8 cellular contexts compared by ENCODE assay signal in the genomic region with DNA sequence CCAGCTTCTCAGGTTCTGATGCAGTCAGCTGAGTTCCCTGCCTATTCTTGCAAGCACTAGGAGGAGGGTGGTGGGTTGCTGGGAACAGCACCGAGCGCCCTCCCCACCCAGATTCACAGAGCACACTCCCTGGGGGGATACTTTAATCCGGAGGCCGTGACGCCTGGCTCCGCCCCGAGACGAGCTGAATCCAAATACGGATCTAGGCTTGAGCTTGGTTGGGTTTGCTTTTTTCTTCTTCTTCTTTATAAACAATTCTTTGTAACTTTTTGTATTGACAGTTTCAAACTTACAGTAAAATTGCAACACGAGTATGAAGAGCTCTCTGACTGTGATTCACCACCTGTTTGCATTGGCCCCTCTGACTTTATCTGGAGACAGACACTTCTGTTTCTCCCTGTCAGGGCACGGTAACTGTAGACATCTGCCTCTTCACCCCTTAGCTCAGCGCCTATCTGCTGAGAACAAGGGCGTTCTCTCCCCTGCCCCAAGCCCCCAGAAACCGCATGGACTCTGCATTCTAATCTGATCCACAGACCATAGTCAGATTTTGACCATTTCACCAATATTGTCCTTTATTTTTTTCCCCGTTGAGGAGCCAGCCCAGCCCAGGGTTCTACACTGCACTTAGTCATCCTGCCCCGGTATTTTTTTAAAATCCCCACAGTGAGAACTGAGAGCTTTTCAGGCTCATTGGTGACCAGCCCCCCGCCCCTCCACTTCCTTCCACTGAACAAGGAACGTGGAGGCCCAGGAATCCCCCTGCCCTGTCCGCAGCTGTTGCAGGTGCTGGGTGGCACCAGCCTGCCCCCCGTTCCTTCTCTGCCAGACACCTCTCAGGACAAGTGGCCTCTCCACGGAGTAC. TPM values are rescaled to one million over a fixed set of nuclear protein-coding genes. Genes with fewer than 3 reads are reported as not detected.
DNase-seq lines count a peak whose midpoint lies in the region; ATAC-seq lines count a peak whose summit lies in the region.

No MANE protein-coding gene starts in this region.

- intact Hi-C loops in activated T-helper 1 cell treated with anti-CD3 and anti-CD28 coated beads, Interleukin-12 subunit alpha, Interleukin-12 subunit beta, Interleukin-2, Interleukin-4 antibody, amounts not matched to agents 30 ng/mL and 10 ng/mL and 1 ng/mL, durations not matched to agents 14 hours and 24 hours and 36 hours (cut with micrococcal nuclease): loop anchor here (1.0 to 5.0 kb wide), 2 partner anchors 11 to 1095 kb away; a partner anchor contains a TSS
- intact Hi-C loops in right cardiac atrium (cut with DNase I): no loop called here

- no peaks in the 10 kb centered on the region for H3K27me3 Mint-ChIP-seq in activated T-helper 1 cell treated with anti-CD3 and anti-CD28 coated beads, Interleukin-12 subunit alpha, Interleukin-12 subunit beta, Interleukin-2, Interleukin-4 antibody, amounts not matched to agents 30 ng/mL and 10 ng/mL and 1 ng/mL, durations not matched to agents 14 hours and 24 hours and 36 hours (ENCODE audit: insufficient read depth)

- H3K4me3 ChIP-seq in right cardiac atrium (ENCODE audit: low read length) (no peak overlapping the region), subcutaneous abdominal adipose tissue (ENCODE audit: low read depth in 1 of 5, low read length in 5 of 5) (no peak overlapping the region)

- H3K9ac ChIP-seq in subcutaneous abdominal adipose tissue (ENCODE audit: low read length in 5 of 5): peak overlapping the region in 2 of 5 donors; percentile 8 to 19

- H3K36me3 ChIP-seq in subcutaneous abdominal adipose tissue (ENCODE audit: control insufficient read depth in 5 of 5, insufficient read depth in 5 of 5, low read length in 5 of 5): peaks cover 0 to 22% (median 13%) of the 10 kb centered on the region in 5 donors

- in situ Hi-C loops in G401 (cut with HindIII; ENCODE audit: low sequenced_read_pairs): no loop called here

- ATAC-seq in HG03460 (IDR thresholded peaks at IDR 0.05; ENCODE audit: unreplicated experiment) (peak; percentile 55), right cardiac atrium (peak; percentile 22 to 33)

- peak overlapping the region; percentile 92 for H3K27ac Mint-ChIP-seq in activated T-helper 1 cell treated with anti-CD3 and anti-CD28 coated beads, Interleukin-12 subunit alpha, Interleukin-12 subunit beta, Interleukin-2, Interleukin-4 antibody, amounts not matched to agents 30 ng/mL and 10 ng/mL and 1 ng/mL, durations not matched to agents 14 hours and 24 hours and 36 hours

- H3K27ac ChIP-seq in right cardiac atrium (ENCODE audit: low read length) (no peak overlapping the region), subcutaneous abdominal adipose tissue (ENCODE audit: low read depth, low read length) (peak overlapping the region; percentile 65)

- peak overlapping the region; percentile 59 for H3K4me3 Mint-ChIP-seq in activated T-helper 1 cell treated with anti-CD3 and anti-CD28 coated beads, Interleukin-12 subunit alpha, Interleukin-12 subunit beta, Interleukin-2, Interleukin-4 antibody, amounts not matched to agents 30 ng/mL and 10 ng/mL and 1 ng/mL, durations not matched to agents 14 hours and 24 hours and 36 hours

- peaks cover 27% of the 10 kb centered on the region for H3K36me3 Mint-ChIP-seq in activated T-helper 1 cell treated with anti-CD3 and anti-CD28 coated beads, Interleukin-12 subunit alpha, Interleukin-12 subunit beta, Interleukin-2, Interleukin-4 antibody, amounts not matched to agents 30 ng/mL and 10 ng/mL and 1 ng/mL, durations not matched to agents 14 hours and 24 hours and 36 hours (ENCODE audit: low read depth)

- peaks cover 46% of the 10 kb centered on the region for H3K4me1 Mint-ChIP-seq in activated T-helper 1 cell treated with anti-CD3 and anti-CD28 coated beads, Interleukin-12 subunit alpha, Interleukin-12 subunit beta, Interleukin-2, Interleukin-4 antibody, amounts not matched to agents 30 ng/mL and 10 ng/mL and 1 ng/mL, durations not matched to agents 14 hours and 24 hours and 36 hours (ENCODE audit: low read depth)

- 29% methylated on average over 21 of the region's 21 CpGs for WGBS in right cardiac atrium

- peak; percentile 66 for DNase-seq in stimulated activated CD4-positive, alpha-beta T cell treated with anti-CD3 and anti-CD28 coated beads, Interleukin-1b, Interleukin-23, amount 100 ng/mL, for 48 hours
- no peak for DNase-seq in stimulated activated CD4-positive, alpha-beta T cell treated with anti-CD3 and anti-CD28 coated beads, Interleukin-12 subunit alpha, Interleukin-12 subunit beta, amount 100 ng/mL, for 4 hours
- peak; percentile 42 for DNase-seq in activated T-helper 1 cell treated with anti-CD3 and anti-CD28 coated beads, Interleukin-12 subunit alpha, Interleukin-12 subunit beta, Interleukin-2, Interleukin-4 antibody, amounts not matched to agents 30 ng/mL and 10 ng/mL and 1 ng/mL, durations not matched to agents 14 hours and 24 hours and 36 hours (ENCODE audit: low spot score)
- peak in 2 of 3 donors; percentile 72 to 73 for DNase-seq in right cardiac atrium
- no peak for DNase-seq in G401 (ENCODE audit: low spot score)
- DNase-seq in HT-29 (ENCODE audit: low spot score): no peak

- H3K27me3 ChIP-seq in right cardiac atrium (ENCODE audit: control insufficient read depth, insufficient read depth) (no peaks in the 10 kb centered on the region), subcutaneous abdominal adipose tissue (ENCODE audit: control insufficient read depth in 5 of 5, insufficient read depth in 4 of 5, low read length in 5 of 5) (no peaks in the 10 kb centered on the region)

- H3K9me3 Mint-ChIP-seq in activated T-helper 1 cell treated with anti-CD3 and anti-CD28 coated beads, Interleukin-12 subunit alpha, Interleukin-12 subunit beta, Interleukin-2, Interleukin-4 antibody, amounts not matched to agents 30 ng/mL and 10 ng/mL and 1 ng/mL, durations not matched to agents 14 hours and 24 hours and 36 hours: no peaks in the 10 kb centered on the region

- H3K9me3 ChIP-seq in right cardiac atrium (ENCODE audit: control insufficient read depth, low read length): no peaks in the 10 kb centered on the region
- H3K9me3 ChIP-seq in subcutaneous abdominal adipose tissue (ENCODE audit: control insufficient read depth in 5 of 5, low read length in 5 of 5): no peaks in the 10 kb centered on the region

- H3K4me1 ChIP-seq in right cardiac atrium (ENCODE audit: control insufficient read depth, insufficient read depth, low read length): no peaks in the 10 kb centered on the region
- H3K4me1 ChIP-seq in subcutaneous abdominal adipose tissue (ENCODE audit: control insufficient read depth in 5 of 5, insufficient read depth in 5 of 5, low read length in 5 of 5): peaks cover 2 to 33% (median 20%) of the 10 kb centered on the region in 5 donors

RNA-seq across cellular contexts. Expression of a gene that starts 11.5 kb away (rescaled TPM):
- 111 and 112 TPM in 2 replicates for total RNA-seq in activated T-helper 1 cell treated with anti-CD3 and anti-CD28 coated beads, Interleukin-12 subunit alpha, Interleukin-12 subunit beta, Interleukin-2, Interleukin-4 antibody, amounts not matched to agents 30 ng/mL and 10 ng/mL and 1 ng/mL, durations not matched to agents 14 hours and 24 hours and 36 hours
- 10 to 100 TPM; 15.2 to 23.3 (median 22.0) TPM for total RNA-seq in right cardiac atrium
- 11.2 TPM for polyA plus RNA-seq in right cardiac atrium
- 35.3 and 46.6 TPM in 2 replicates for total RNA-seq in G401 (2014; rRNA removed; shearing (Covaris generic))
- 35.1 and 37.2 TPM in 2 replicates for total RNA-seq in HT-29 (2014; rRNA removed; shearing (Covaris generic))

RNA-seq across cellular contexts. Expression of a gene that starts 21.8 kb away (rescaled TPM):
- total RNA-seq in activated T-helper 1 cell treated with anti-CD3 and anti-CD28 coated beads, Interleukin-12 subunit alpha, Interleukin-12 subunit beta, Interleukin-2, Interleukin-4 antibody, amounts not matched to agents 30 ng/mL and 10 ng/mL and 1 ng/mL, durations not matched to agents 14 hours and 24 hours and 36 hours: 32.0 and 33.0 TPM in 2 replicates
- 10 to 100 TPM in 3 of 4 donors, 1 to 10 TPM in 1; 9.6 to 14.9 (median 13.0) TPM for total RNA-seq in right cardiac atrium
- 7.6 TPM for polyA plus RNA-seq in right cardiac atrium
- total RNA-seq in G401 (2014; rRNA removed; shearing (Covaris generic)): 0.62 and 2.8 TPM in 2 replicates
- total RNA-seq in HT-29 (2014; rRNA removed; shearing (Covaris generic)): 7.2 and 7.7 TPM in 2 replicates

Comparison
In these comparisons a context has a peak if more than half of its experiments do, and no peak if none do; other contexts are left out.
1. DNase-seq: peak in stimulated activated CD4-positive, alpha-beta T cell treated with anti-CD3 and anti-CD28 coated beads, Interleukin-1b, Interleukin-23, amount 100 ng/mL, for 48 hours (single experiment), activated T-helper 1 cell treated with anti-CD3 and anti-CD28 coated beads, Interleukin-12 subunit alpha, Interleukin-12 subunit beta, Interleukin-2, Interleukin-4 antibody, amounts not matched to agents 30 ng/mL and 10 ng/mL and 1 ng/mL, durations not matched to agents 14 hours and 24 hours and 36 hours (single experiment) and right cardiac atrium (2 of 3); none in stimulated activated CD4-positive, alpha-beta T cell treated with anti-CD3 and anti-CD28 coated beads, Interleukin-12 subunit alpha, Interleukin-12 subunit beta, amount 100 ng/mL, for 4 hours (single experiment), G401 (single experiment) and HT-29 (single experiment).